1 cellular context compared by ENCODE assay signal in the genomic region with DNA sequence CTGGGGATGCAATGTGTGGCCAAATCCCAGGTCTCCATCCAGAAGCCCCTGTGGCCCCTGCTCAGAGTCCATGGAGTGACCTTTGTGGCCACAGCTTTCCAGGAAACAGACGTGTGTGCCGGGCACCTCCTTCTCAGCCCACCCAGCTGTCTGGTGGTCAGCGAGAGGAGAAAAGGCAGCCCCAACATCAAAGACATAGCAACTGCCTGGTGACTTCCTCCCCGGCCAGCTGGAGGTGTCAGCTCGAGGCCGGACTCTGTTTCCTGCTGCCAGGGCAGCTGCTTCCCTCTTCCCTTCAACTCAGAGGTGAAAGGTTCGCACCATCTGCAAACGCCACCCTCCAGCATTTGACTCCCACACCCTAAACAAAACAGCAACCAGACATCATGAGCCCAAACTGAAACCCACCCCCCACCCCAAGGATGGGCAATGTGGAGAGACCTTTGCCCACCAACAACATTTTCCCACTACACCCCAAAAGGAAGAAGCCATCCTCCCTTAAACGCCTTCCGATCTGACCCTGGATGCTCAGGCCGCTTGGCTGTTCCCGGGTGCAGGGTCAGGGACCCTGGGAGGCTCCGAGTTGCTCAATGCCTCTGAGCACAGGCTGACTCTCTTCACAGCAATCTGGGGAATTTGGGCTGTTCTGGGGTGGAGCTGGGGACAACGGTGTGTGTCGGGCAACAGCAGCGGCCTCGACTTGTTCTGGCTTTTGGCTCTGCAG.
A peak's percentile ranks its signal among the peaks of the same experiment; 100 is the strongest.
TF ChIP-seq lines count a peak whose summit lies in the region.

No MANE protein-coding gene starts in this region.

TF ChIP-seq in HepG2, 621 proteins besides CTCF, POLR2A, EP300 and RAD21 (continued from another document and continues in another):
- TF ChIP-seq, protein P1, sequence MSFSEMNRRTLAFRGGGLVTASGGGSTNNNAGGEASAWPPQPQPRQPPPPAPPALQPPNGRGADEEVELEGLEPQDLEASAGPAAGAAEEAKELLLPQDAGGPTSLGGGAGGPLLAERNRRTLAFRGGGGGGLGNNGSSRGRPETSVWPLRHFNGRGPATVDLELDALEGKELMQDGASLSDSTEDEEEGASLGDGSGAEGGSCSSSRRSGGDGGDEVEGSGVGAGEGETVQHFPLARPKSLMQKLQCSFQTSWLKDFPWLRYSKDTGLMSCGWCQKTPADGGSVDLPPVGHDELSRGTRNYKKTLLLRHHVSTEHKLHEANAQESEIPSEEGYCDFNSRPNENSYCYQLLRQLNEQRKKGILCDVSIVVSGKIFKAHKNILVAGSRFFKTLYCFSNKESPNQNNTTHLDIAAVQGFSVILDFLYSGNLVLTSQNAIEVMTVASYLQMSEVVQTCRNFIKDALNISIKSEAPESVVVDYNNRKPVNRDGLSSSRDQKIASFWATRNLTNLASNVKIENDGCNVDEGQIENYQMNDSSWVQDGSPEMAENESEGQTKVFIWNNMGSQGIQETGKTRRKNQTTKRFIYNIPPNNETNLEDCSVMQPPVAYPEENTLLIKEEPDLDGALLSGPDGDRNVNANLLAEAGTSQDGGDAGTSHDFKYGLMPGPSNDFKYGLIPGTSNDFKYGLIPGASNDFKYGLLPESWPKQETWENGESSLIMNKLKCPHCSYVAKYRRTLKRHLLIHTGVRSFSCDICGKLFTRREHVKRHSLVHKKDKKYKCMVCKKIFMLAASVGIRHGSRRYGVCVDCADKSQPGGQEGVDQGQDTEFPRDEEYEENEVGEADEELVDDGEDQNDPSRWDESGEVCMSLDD (CRISPR knock-in tag; IDR thresholded peaks at IDR 0.05; ENCODE audit: borderline replicate concordance): no peak
- TF ChIP-seq ZFP36 (IDR thresholded peaks at IDR 0.05; ENCODE audit: borderline replicate concordance, low read depth, low read length, partially characterized antibody): no peak
- TF ChIP-seq ARNT2 (CRISPR knock-in tag; IDR thresholded peaks at IDR 0.05; ENCODE audit: low read depth): no peak
- no peak for TF ChIP-seq CREB1 (IDR thresholded peaks at IDR 0.05)
- TF ChIP-seq CREB1 (CRISPR knock-in tag; IDR thresholded peaks at IDR 0.05): no peak
- TF ChIP-seq SETDB1 (CRISPR knock-in tag; IDR thresholded peaks at IDR 0.05; ENCODE audit: borderline replicate concordance): no peak
- TF ChIP-seq ZBTB46 (CRISPR knock-in tag; IDR thresholded peaks at IDR 0.05; ENCODE audit: borderline replicate concordance): no peak
- peak; percentile 54; the same call in 1 of the 2 replicates for TF ChIP-seq HNRNPL (IDR thresholded peaks at IDR 0.05; ENCODE audit: low read depth, low read length)
- TF ChIP-seq ISL2 (CRISPR knock-in tag; IDR thresholded peaks at IDR 0.05): 0 out of 2 replicates have a peak, but pooled peaks have one; percentile 5
- TF ChIP-seq, protein P2, sequence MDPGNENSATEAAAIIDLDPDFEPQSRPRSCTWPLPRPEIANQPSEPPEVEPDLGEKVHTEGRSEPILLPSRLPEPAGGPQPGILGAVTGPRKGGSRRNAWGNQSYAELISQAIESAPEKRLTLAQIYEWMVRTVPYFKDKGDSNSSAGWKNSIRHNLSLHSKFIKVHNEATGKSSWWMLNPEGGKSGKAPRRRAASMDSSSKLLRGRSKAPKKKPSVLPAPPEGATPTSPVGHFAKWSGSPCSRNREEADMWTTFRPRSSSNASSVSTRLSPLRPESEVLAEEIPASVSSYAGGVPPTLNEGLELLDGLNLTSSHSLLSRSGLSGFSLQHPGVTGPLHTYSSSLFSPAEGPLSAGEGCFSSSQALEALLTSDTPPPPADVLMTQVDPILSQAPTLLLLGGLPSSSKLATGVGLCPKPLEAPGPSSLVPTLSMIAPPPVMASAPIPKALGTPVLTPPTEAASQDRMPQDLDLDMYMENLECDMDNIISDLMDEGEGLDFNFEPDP (CRISPR knock-in tag; conservative IDR thresholded peaks at IDR 0.05): no peak
- TF ChIP-seq TERF1 (CRISPR knock-in tag; IDR thresholded peaks at IDR 0.05): no peak
- no peak for TF ChIP-seq MXD1 (CRISPR knock-in tag; IDR thresholded peaks at IDR 0.05)
- no peak for TF ChIP-seq TCF12 (IDR thresholded peaks at IDR 0.05)
- TF ChIP-seq TCF12 (CRISPR knock-in tag; IDR thresholded peaks at IDR 0.05): peak; percentile 53; the same call in 1 of the 2 replicates
- TF ChIP-seq ZC3H4 (CRISPR knock-in tag; IDR thresholded peaks at IDR 0.05; ENCODE audit: borderline replicate concordance): no peak
- TF ChIP-seq KDM2A (CRISPR knock-in tag; IDR thresholded peaks at IDR 0.05; ENCODE audit: borderline replicate concordance, low read depth): peak; percentile 37; the same call in 1 of the 2 replicates
- TF ChIP-seq PAF1 (CRISPR knock-in tag; IDR thresholded peaks at IDR 0.05): no peak
- no peak for TF ChIP-seq ZNF563 (CRISPR knock-in tag; IDR thresholded peaks at IDR 0.05)
- no peak for TF ChIP-seq CERS6 (CRISPR knock-in tag; IDR thresholded peaks at IDR 0.05)
- TF ChIP-seq ZNF274 (CRISPR knock-in tag; IDR thresholded peaks at IDR 0.05): peak; percentile 52; the same call in 1 of the 2 replicates
- TF ChIP-seq, protein P3, sequence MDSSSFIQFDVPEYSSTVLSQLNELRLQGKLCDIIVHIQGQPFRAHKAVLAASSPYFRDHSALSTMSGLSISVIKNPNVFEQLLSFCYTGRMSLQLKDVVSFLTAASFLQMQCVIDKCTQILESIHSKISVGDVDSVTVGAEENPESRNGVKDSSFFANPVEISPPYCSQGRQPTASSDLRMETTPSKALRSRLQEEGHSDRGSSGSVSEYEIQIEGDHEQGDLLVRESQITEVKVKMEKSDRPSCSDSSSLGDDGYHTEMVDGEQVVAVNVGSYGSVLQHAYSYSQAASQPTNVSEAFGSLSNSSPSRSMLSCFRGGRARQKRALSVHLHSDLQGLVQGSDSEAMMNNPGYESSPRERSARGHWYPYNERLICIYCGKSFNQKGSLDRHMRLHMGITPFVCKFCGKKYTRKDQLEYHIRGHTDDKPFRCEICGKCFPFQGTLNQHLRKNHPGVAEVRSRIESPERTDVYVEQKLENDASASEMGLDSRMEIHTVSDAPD (CRISPR knock-in tag; IDR thresholded peaks at IDR 0.05): no peak
- peak; percentile 99 for TF ChIP-seq RARA (CRISPR knock-in tag; IDR thresholded peaks at IDR 0.05)
- no peak for TF ChIP-seq ZNF704 (CRISPR knock-in tag; IDR thresholded peaks at IDR 0.05; ENCODE audit: borderline replicate concordance)
- TF ChIP-seq ZNF225 (CRISPR knock-in tag; IDR thresholded peaks at IDR 0.05): no peak
- TF ChIP-seq ZNF430 (CRISPR knock-in tag; IDR thresholded peaks at IDR 0.05): peak; percentile 60; the same call in 1 of the 2 replicates
- TF ChIP-seq TEAD3 (CRISPR knock-in tag; optimal IDR thresholded peaks at IDR 0.05; ENCODE audit: borderline replicate concordance): peak; percentile 86
- TF ChIP-seq ERF (CRISPR knock-in tag; IDR thresholded peaks at IDR 0.05): peak; percentile 72; the same call in 1 of the 2 replicates
- TF ChIP-seq, protein P4, sequence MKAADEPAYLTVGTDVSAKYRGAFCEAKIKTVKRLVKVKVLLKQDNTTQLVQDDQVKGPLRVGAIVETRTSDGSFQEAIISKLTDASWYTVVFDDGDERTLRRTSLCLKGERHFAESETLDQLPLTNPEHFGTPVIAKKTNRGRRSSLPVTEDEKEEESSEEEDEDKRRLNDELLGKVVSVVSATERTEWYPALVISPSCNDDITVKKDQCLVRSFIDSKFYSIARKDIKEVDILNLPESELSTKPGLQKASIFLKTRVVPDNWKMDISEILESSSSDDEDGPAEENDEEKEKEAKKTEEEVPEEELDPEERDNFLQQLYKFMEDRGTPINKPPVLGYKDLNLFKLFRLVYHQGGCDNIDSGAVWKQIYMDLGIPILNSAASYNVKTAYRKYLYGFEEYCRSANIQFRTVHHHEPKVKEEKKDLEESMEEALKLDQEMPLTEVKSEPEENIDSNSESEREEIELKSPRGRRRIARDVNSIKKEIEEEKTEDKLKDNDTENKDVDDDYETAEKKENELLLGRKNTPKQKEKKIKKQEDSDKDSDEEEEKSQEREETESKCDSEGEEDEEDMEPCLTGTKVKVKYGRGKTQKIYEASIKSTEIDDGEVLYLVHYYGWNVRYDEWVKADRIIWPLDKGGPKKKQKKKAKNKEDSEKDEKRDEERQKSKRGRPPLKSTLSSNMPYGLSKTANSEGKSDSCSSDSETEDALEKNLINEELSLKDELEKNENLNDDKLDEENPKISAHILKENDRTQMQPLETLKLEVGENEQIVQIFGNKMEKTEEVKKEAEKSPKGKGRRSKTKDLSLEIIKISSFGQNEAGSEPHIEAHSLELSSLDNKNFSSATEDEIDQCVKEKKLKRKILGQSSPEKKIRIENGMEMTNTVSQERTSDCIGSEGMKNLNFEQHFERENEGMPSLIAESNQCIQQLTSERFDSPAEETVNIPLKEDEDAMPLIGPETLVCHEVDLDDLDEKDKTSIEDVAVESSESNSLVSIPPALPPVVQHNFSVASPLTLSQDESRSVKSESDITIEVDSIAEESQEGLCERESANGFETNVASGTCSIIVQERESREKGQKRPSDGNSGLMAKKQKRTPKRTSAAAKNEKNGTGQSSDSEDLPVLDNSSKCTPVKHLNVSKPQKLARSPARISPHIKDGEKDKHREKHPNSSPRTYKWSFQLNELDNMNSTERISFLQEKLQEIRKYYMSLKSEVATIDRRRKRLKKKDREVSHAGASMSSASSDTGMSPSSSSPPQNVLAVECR (CRISPR knock-in tag; IDR thresholded peaks at IDR 0.05; ENCODE audit: borderline replicate concordance): peak; percentile 62; the same call in 1 of the 2 replicates
- TF ChIP-seq ZNF251 (CRISPR knock-in tag; IDR thresholded peaks at IDR 0.05): no peak
- TF ChIP-seq, protein P5, sequence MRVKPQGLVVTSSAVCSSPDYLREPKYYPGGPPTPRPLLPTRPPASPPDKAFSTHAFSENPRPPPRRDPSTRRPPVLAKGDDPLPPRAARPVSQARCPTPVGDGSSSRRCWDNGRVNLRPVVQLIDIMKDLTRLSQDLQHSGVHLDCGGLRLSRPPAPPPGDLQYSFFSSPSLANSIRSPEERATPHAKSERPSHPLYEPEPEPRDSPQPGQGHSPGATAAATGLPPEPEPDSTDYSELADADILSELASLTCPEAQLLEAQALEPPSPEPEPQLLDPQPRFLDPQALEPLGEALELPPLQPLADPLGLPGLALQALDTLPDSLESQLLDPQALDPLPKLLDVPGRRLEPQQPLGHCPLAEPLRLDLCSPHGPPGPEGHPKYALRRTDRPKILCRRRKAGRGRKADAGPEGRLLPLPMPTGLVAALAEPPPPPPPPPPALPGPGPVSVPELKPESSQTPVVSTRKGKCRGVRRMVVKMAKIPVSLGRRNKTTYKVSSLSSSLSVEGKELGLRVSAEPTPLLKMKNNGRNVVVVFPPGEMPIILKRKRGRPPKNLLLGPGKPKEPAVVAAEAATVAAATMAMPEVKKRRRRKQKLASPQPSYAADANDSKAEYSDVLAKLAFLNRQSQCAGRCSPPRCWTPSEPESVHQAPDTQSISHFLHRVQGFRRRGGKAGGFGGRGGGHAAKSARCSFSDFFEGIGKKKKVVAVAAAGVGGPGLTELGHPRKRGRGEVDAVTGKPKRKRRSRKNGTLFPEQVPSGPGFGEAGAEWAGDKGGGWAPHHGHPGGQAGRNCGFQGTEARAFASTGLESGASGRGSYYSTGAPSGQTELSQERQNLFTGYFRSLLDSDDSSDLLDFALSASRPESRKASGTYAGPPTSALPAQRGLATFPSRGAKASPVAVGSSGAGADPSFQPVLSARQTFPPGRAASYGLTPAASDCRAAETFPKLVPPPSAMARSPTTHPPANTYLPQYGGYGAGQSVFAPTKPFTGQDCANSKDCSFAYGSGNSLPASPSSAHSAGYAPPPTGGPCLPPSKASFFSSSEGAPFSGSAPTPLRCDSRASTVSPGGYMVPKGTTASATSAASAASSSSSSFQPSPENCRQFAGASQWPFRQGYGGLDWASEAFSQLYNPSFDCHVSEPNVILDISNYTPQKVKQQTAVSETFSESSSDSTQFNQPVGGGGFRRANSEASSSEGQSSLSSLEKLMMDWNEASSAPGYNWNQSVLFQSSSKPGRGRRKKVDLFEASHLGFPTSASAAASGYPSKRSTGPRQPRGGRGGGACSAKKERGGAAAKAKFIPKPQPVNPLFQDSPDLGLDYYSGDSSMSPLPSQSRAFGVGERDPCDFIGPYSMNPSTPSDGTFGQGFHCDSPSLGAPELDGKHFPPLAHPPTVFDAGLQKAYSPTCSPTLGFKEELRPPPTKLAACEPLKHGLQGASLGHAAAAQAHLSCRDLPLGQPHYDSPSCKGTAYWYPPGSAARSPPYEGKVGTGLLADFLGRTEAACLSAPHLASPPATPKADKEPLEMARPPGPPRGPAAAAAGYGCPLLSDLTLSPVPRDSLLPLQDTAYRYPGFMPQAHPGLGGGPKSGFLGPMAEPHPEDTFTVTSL (CRISPR knock-in tag; IDR thresholded peaks at IDR 0.05; ENCODE audit: borderline replicate concordance): peak; percentile 86; the same call in 1 of the 2 replicates
- TF ChIP-seq ZBTB7B (CRISPR knock-in tag; IDR thresholded peaks at IDR 0.05): peak; percentile 94
